Comparison of ENCODE assay signal across 15 cellular contexts in genomic region chr14:52060080-52060479, GRCh38. TPM values are rescaled to one million over a fixed set of nuclear protein-coding genes. Genes with fewer than 3 reads are reported as not detected.
DNase-seq lines count a peak whose midpoint lies in the region; ATAC-seq and TF ChIP-seq lines count a peak whose summit lies in the region.
"Had no signal": no experiment of that assay in that cellular context is flagged by ENCODE, and none has a peak within 500 bp of the region (broad histone marks: within the 10 kb centered on the region; RNA-seq: fewer than 3 reads in every experiment).

No MANE protein-coding gene starts in this region.

- H3K4me1 ChIP-seq in fibroblast of lung (ENCODE audit: control insufficient read depth, extremely low read depth, insufficient read depth, low read length) (peaks cover 29% of the 10 kb centered on the region), thoracic aorta (ENCODE audit: control insufficient read depth in 1 of 2, low read depth in 2 of 2) (peaks cover 23 to 38% of the 10 kb centered on the region in 2 donors)

- peak; percentile 29 for ATAC-seq in thoracic aorta (ENCODE audit: insufficient number of reproducible peaks, low FRiP score, low read depth)
- ATAC-seq in GM21423 (IDR thresholded peaks at IDR 0.05; ENCODE audit: unreplicated experiment) = no peak
- ATAC-seq: left lobe of liver; stimulated activated naive B cell treated with anti-CD40 and anti-IgM and Interleukin-4, amounts not matched to agents 10 μg/mL and 1 μg/mL and 100 μg/mL, for 72 hours had no signal

- H4K20me1 ChIP-seq in fibroblast of lung (ENCODE audit: control insufficient read depth, extremely low read depth, insufficient read depth, low read length) = no peaks in the 10 kb centered on the region

- H3K27ac Mint-ChIP-seq in type B pancreatic cell = no peak overlapping the region
- H3K27ac Mint-ChIP-seq: progenitor cell of endocrine pancreas; stimulated activated naive B cell treated with anti-CD40 and anti-IgM and Interleukin-4, amounts not matched to agents 10 μg/mL and 1 μg/mL and 100 μg/mL, for 72 hours had no signal

- H3K27me3 ChIP-seq in fibroblast of lung (ENCODE audit: control insufficient read depth, insufficient read depth, low read length) = no peaks in the 10 kb centered on the region
- no peaks in the 10 kb centered on the region for H3K27me3 ChIP-seq in thoracic aorta (replicated peaks; ENCODE audit: insufficient read depth)
- H3K27me3 ChIP-seq: Peyer's patch had no signal

- POLR2A ChIA-PET in HEK293T (lab: Yijun Ruan, JAX) = interaction anchor here (1.0 kb wide), 1 partner anchor 9 kb away, joined by 3 read pairs; the partner anchor contains the start of gene NID2

- no peak overlapping the region for H3K4me3 Mint-ChIP-seq in type B pancreatic cell
- H3K4me3 Mint-ChIP-seq: stimulated activated naive B cell treated with anti-CD40 and anti-IgM and Interleukin-4, amounts not matched to agents 10 μg/mL and 1 μg/mL and 100 μg/mL, for 72 hours had no signal

- H3K9me3 Mint-ChIP-seq in type B pancreatic cell = no peaks in the 10 kb centered on the region

- peaks cover 5% of the 10 kb centered on the region for H3K4me1 Mint-ChIP-seq in type B pancreatic cell (ENCODE audit: unreplicated experiment)
- H3K4me1 Mint-ChIP-seq: stimulated activated naive B cell treated with anti-CD40 and anti-IgM and Interleukin-4, amounts not matched to agents 10 μg/mL and 1 μg/mL and 100 μg/mL, for 72 hours had no signal

- H3K9ac ChIP-seq in fibroblast of lung (ENCODE audit: insufficient read depth, low read length) = no peak overlapping the region

- H2AFZ ChIP-seq in fibroblast of lung (ENCODE audit: low read length) = no peak overlapping the region

- H3K27me3 Mint-ChIP-seq in type B pancreatic cell = peaks cover 24% of the 10 kb centered on the region

- H3K36me3 ChIP-seq in fibroblast of lung (ENCODE audit: control insufficient read depth, insufficient read depth, low read length) (peaks cover 17% of the 10 kb centered on the region), thoracic aorta (no peaks in the 10 kb centered on the region)
- H3K36me3 ChIP-seq: Peyer's patch had no signal

- TF ChIP-seq CTCF in fibroblast of lung (conservative IDR thresholded peaks at IDR 0.05 in 1 of 2, IDR thresholded peaks at IDR 0.05 in 1 of 2; ENCODE audit: low read depth in 1 of 2, low read length in 2 of 2) = no peak
- TF ChIP-seq CTCF in thoracic aorta (IDR thresholded peaks at IDR 0.05) = no peak
- TF ChIP-seq CTCF in type B pancreatic cell (conservative IDR thresholded peaks at IDR 0.05) = no peak

- H3K9me3 ChIP-seq in fibroblast of lung (ENCODE audit: control insufficient read depth, insufficient read depth, low read depth, low read length) (no peaks in the 10 kb centered on the region), thoracic aorta (no peaks in the 10 kb centered on the region)
- H3K9me3 ChIP-seq: HAP-1, Peyer's patch had no signal

- H3K36me3 Mint-ChIP-seq in type B pancreatic cell = peaks cover 3% of the 10 kb centered on the region
- H3K36me3 Mint-ChIP-seq: stimulated activated naive B cell treated with anti-CD40 and anti-IgM and Interleukin-4, amounts not matched to agents 10 μg/mL and 1 μg/mL and 100 μg/mL, for 72 hours had no signal

- H3K4me2 ChIP-seq in fibroblast of lung (ENCODE audit: extremely low read depth, insufficient read depth, low read length) = peak overlapping the region; percentile 26

- no peak overlapping the region for H3K4me3 ChIP-seq in fibroblast of lung (replicated peaks in 1 of 4; ENCODE audit: control extremely low read depth in 1 of 4, insufficient read depth in 1 of 4, low read depth in 3 of 4, low read length in 4 of 4)
- peak overlapping the region; percentile 15 for H3K4me3 ChIP-seq in thoracic aorta
- H3K4me3 ChIP-seq: HAP-1, Peyer's patch had no signal

- DNase-seq in NCI-H446 treated with DMSO at 0.1 percent for 48 hours (lab: John Stamatoyannopoulos, UW) (peak; percentile 18), fibroblast of lung (ENCODE audit: low read depth in 2 of 2) (peak; percentile 49 to 73), left kidney (ENCODE audit: low read depth, low spot score) (peak; percentile 26), thoracic aorta (ENCODE audit: low spot score) (no peak), NCI-H526 (lab: John Stamatoyannopoulos, UW) (no peak), type B pancreatic cell (ENCODE audit: extremely low spot score, unreplicated experiment) (no peak), HEK293T (ENCODE audit: extremely low spot score) (no peak)
- DNase-seq: activated CD4-positive, alpha-beta T cell treated with anti-CD3 and anti-CD28 coated beads for 4 hours; NCI-H1436; Peyer's patch; stimulated activated naive B cell treated with anti-CD40 and anti-IgM and Interleukin-4, amounts not matched to agents 10 μg/mL and 1 μg/mL and 100 μg/mL, for 72 hours had no signal

- H3K27ac ChIP-seq in fibroblast of lung (ENCODE audit: insufficient read depth, low read length) = no peak overlapping the region
- H3K27ac ChIP-seq in thoracic aorta = peak overlapping the region; percentile 39 to 56

- peaks cover 70% of the 10 kb centered on the region for H3K79me2 ChIP-seq in fibroblast of lung (ENCODE audit: control insufficient read depth, insufficient read depth, low read length)

- CTCF ChIA-PET in HEK293T (lab: Yijun Ruan, JAX) = no interaction called here

TF ChIP-seq in HEK293T, 16 proteins besides CTCF, POLR2A, EP300 and RAD21:
- no peak for TF ChIP-seq PKNOX1 (IDR thresholded peaks at IDR 0.05)
- no peak for TF ChIP-seq CTBP1 (IDR thresholded peaks at IDR 0.05; ENCODE audit: borderline replicate concordance)
- TF ChIP-seq SUZ12 (IDR thresholded peaks at IDR 0.05) = no peak
- TF ChIP-seq LEF1 (IDR thresholded peaks at IDR 0.05; ENCODE audit: borderline replicate concordance) = no peak
- TF ChIP-seq FOXM1 (IDR thresholded peaks at IDR 0.05; ENCODE audit: borderline replicate concordance) = no peak
- no peak for TF ChIP-seq SP1 (IDR thresholded peaks at IDR 0.05)
- no peak for TF ChIP-seq ZNF384 (IDR thresholded peaks at IDR 0.05)
- TF ChIP-seq ARNT (IDR thresholded peaks at IDR 0.05) = no peak
- no peak for TF ChIP-seq NFRKB (IDR thresholded peaks at IDR 0.05)
- no peak for TF ChIP-seq FOXA1 (IDR thresholded peaks at IDR 0.05)
- no peak for TF ChIP-seq HDGF (IDR thresholded peaks at IDR 0.05; ENCODE audit: borderline replicate concordance)
- no peak for TF ChIP-seq TARDBP (IDR thresholded peaks at IDR 0.05)
- no peak for TF ChIP-seq BHLHE40 (IDR thresholded peaks at IDR 0.05; ENCODE audit: borderline replicate concordance)
- no peak for TF ChIP-seq L3MBTL2 (conservative IDR thresholded peaks at IDR 0.05)

RNA-seq across cellular contexts. Expression of gene NID2, which starts 8.8 kb away (rescaled TPM):
- total RNA-seq in fibroblast of lung (93.7 and 181 TPM in 2 replicates), thoracic aorta (10 to 100 TPM; 21.0 to 33.3 TPM), type B pancreatic cell (ENCODE audit: low replicate concordance) (8.3 and 65.7 TPM in 2 replicates)
- 394 and 2,513 TPM in 2 replicates for polyA plus RNA-seq in fibroblast of lung
- polyA plus RNA-seq in fibroblast of lung (2012) = 225 and 1,654 TPM in 2 replicates
- 553 and 3,045 TPM in 2 replicates for polyA minus RNA-seq in fibroblast of lung (ENCODE audit: low replicate concordance)

Comparison
In these comparisons a context has a peak if more than half of its experiments do, and no peak if none do; other contexts are left out.
1. DNase-seq: peak in NCI-H446 treated with DMSO at 0.1 percent for 48 hours (single experiment), fibroblast of lung (2 of 2) and left kidney (single experiment); none in thoracic aorta (single experiment), NCI-H526 (0 of 2), type B pancreatic cell (single experiment) and HEK293T (single experiment).